Comparison of ENCODE assay signal across 1 cellular context in the genomic region with DNA sequence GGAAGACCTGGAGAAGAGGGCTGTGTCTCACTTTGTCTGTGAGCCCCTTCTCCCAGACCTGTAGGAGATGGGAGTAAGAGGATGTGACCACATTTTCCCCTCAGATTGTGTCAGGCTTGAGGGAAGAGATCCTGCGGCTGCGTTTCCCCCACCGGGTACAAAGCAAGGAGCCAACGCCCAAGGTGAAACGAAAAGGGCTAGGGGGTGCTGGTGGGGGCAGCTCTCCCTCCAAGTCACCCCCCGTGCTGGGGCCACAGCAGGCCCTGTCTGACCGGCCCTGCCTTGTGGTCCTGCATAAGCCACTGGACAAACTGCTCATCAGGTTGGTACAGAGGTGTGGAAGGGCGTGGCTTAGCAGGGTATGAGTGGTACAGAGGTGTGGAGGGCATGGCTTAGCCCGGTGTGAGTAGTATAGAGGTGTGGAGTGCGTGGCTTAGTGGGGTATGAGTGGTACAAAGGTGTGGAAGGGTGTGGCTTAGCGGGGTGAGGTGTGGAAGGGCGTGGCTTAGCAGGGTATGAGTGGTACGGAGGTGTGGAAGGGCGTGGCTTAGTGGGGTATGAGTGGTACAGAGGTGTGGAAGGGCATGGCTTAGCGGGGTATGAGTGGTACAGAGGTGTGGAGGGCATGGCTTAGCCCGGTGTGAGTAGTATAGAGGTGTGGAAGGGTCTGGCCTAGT.
TF ChIP-seq lines count a peak whose summit lies in the region.

No MANE protein-coding gene starts in this region.

TF ChIP-seq in K562, 482 proteins besides CTCF, POLR2A, EP300 and RAD21:
- TF ChIP-seq POLR2G (IDR thresholded peaks at IDR 0.05; ENCODE audit: low read depth, low read length) = 0 out of 2 replicates have a peak, but pooled peaks have one; percentile 17
- TF ChIP-seq HDAC6 (IDR thresholded peaks at IDR 0.05; ENCODE audit: low read depth, low read length) = no peak
